In genomic region chr1:238380167-238380566, GRCh38 we compare ENCODE assay signal across 22 cellular contexts.
"Had no signal": no experiment of that assay in that cellular context is flagged by ENCODE, and none has a peak within 500 bp of the region (broad histone marks: within the 10 kb centered on the region; RNA-seq: fewer than 3 reads in every experiment).

No MANE protein-coding gene starts in this region.

- H3K36me3 ChIP-seq: esophagus muscularis mucosa, gastrocnemius medialis, right lobe of liver, tibial nerve, upper lobe of right lung, vagina had no signal

- H3K27ac ChIP-seq: coronary artery, epithelial cell of prostate, esophagus muscularis mucosa, gastrocnemius medialis, parathyroid adenoma, psoas muscle, right lobe of liver, testis, tibial nerve, upper lobe of right lung, vagina had no signal

- H3K27me3 ChIP-seq: esophagus muscularis mucosa, gastrocnemius medialis, right lobe of liver, testis, tibial nerve, upper lobe of right lung, vagina had no signal

- H2AFZ ChIP-seq: parathyroid adenoma had no signal

- H3K9me3 ChIP-seq: esophagus muscularis mucosa, gastrocnemius medialis, psoas muscle, right lobe of liver, testis, tibial nerve, upper lobe of right lung, vagina had no signal

- H3K36me3 Mint-ChIP-seq: naive thymus-derived CD4-positive, alpha-beta T cell; stimulated activated naive B cell treated with anti-CD40 and anti-IgM and Interleukin-4, amounts not matched to agents 10 μg/mL and 1 μg/mL and 100 μg/mL, for 72 hours had no signal

- H3K27me3 Mint-ChIP-seq: naive thymus-derived CD4-positive, alpha-beta T cell; stimulated activated naive B cell treated with anti-CD40 and anti-IgM and Interleukin-4, amounts not matched to agents 10 μg/mL and 1 μg/mL and 100 μg/mL, for 72 hours; stimulated activated naive CD8-positive, alpha-beta T cell treated with anti-CD3 and anti-CD28 coated beads, Interleukin-15, amount 100 ng/mL, for 72 hours had no signal

- H3K79me2 ChIP-seq: parathyroid adenoma had no signal

- H3K9ac ChIP-seq: parathyroid adenoma had no signal

- H3K4me1 Mint-ChIP-seq: naive thymus-derived CD4-positive, alpha-beta T cell; nephron progenitor cell; stimulated activated naive B cell treated with anti-CD40 and anti-IgM and Interleukin-4, amounts not matched to agents 10 μg/mL and 1 μg/mL and 100 μg/mL, for 72 hours; stimulated activated naive CD8-positive, alpha-beta T cell treated with anti-CD3 and anti-CD28 coated beads, Interleukin-15, amount 100 ng/mL, for 72 hours had no signal

- H3K4me3 ChIP-seq: coronary artery, esophagus muscularis mucosa, gastrocnemius medialis, psoas muscle, right lobe of liver, testis, tibial nerve, upper lobe of right lung, vagina had no signal

- H3K4me1 ChIP-seq: esophagus muscularis mucosa, gastrocnemius medialis, parathyroid adenoma, psoas muscle, right lobe of liver, testis, tibial nerve, upper lobe of right lung, vagina had no signal

- H3K9me3 Mint-ChIP-seq: nephron progenitor cell had no signal

- H3K27ac Mint-ChIP-seq: naive thymus-derived CD4-positive, alpha-beta T cell; nephron progenitor cell; stimulated activated naive B cell treated with anti-CD40 and anti-IgM and Interleukin-4, amounts not matched to agents 10 μg/mL and 1 μg/mL and 100 μg/mL, for 72 hours; stimulated activated naive CD8-positive, alpha-beta T cell treated with anti-CD3 and anti-CD28 coated beads, Interleukin-15, amount 100 ng/mL, for 72 hours had no signal

- DNase-seq: effector CD4-positive, alpha-beta T cell; gastrocnemius medialis; glutamatergic neuron; islet precursor cell; mammary epithelial cell; naive thymus-derived CD4-positive, alpha-beta T cell; nephron progenitor cell; psoas muscle; retina; right lobe of liver; stimulated activated CD4-positive, alpha-beta T cell treated with anti-CD3 and anti-CD28 coated beads, Interleukin-4, amount 100 ng/mL, for 4 hours; stimulated activated naive B cell treated with anti-CD40 and anti-IgM and Interleukin-4, amounts not matched to agents 10 μg/mL and 1 μg/mL and 100 μg/mL, for 72 hours; stimulated activated naive CD8-positive, alpha-beta T cell treated with anti-CD3 and anti-CD28 coated beads, Interleukin-15, amount 100 ng/mL, for 72 hours; testis; upper lobe of right lung had no signal

- ATAC-seq: gastrocnemius medialis; left lobe of liver; naive thymus-derived CD4-positive, alpha-beta T cell; psoas muscle; right lobe of liver; stimulated activated naive B cell treated with anti-CD40 and anti-IgM and Interleukin-4, amounts not matched to agents 10 μg/mL and 1 μg/mL and 100 μg/mL, for 72 hours; stimulated activated naive CD8-positive, alpha-beta T cell treated with anti-CD3 and anti-CD28 coated beads, Interleukin-15, amount 100 ng/mL, for 72 hours; upper lobe of right lung had no signal

- H3K4me3 Mint-ChIP-seq: naive thymus-derived CD4-positive, alpha-beta T cell; nephron progenitor cell; stimulated activated naive B cell treated with anti-CD40 and anti-IgM and Interleukin-4, amounts not matched to agents 10 μg/mL and 1 μg/mL and 100 μg/mL, for 72 hours; stimulated activated naive CD8-positive, alpha-beta T cell treated with anti-CD3 and anti-CD28 coated beads, Interleukin-15, amount 100 ng/mL, for 72 hours had no signal
